ENCODE assay signal across 8 cellular contexts in genomic region chr4:151276787-151277557, GRCh38.
DNase-seq lines count a peak whose midpoint lies in the region; ATAC-seq and TF ChIP-seq lines count a peak whose summit lies in the region.

TSS of gene PRSS48 (plus strand) at chr4:151277161. CDS start at chr4:151277173, 12 bp downstream.

- POLR2A ChIA-PET in RWPE1 (lab: Yijun Ruan, JAX; ENCODE audit: low non-redundant PET) = no interaction called here

- no peak within 1 kb of the TSS for H3K27ac ChIP-seq in RWPE1

- TF ChIP-seq CTCF in RWPE1 (conservative IDR thresholded peaks at IDR 0.05; ENCODE audit: low read depth) = peak; percentile 48

- CTCF ChIA-PET in RWPE1 (lab: Yijun Ruan, JAX) = interaction anchor here (0.6 to 1.3 kb wide), 13 partner anchors 10 to 1587 kb away, joined by 3 to 4 read pairs (median 3); partner anchors contain the start of gene SH3D19

- ATAC-seq in HG03095 (IDR thresholded peaks at IDR 0.05; ENCODE audit: unreplicated experiment) (peak; percentile 59), HG03378 (IDR thresholded peaks at IDR 0.05; ENCODE audit: unreplicated experiment) (no peak)

- DNase-seq in NCI-H2081 (lab: John Stamatoyannopoulos, UW) (peak; percentile 19 to 38), NCI-H2081 treated with DMSO at 0.1 percent for 48 hours (lab: John Stamatoyannopoulos, UW) (no peak), RWPE1 (ENCODE audit: low spot score) (peak; percentile 34), anterior cingulate cortex (lab: John Stamatoyannopoulos, UW) (peak in 54 of 58 donors; percentile 3 to 78 (median 52)), hippocampal formation (lab: John Stamatoyannopoulos, UW) (peak; percentile 55 to 82), smooth muscle cell of the brain vasculature (ENCODE audit: low read depth, low spot score) (peak; percentile 20)
